Comparison of ENCODE assay signal across 13 cellular contexts in genomic region chr17:39094607-39095308, GRCh38. TPM values are rescaled to one million over a fixed set of nuclear protein-coding genes. Genes with fewer than 3 reads are reported as not detected.
A peak's percentile ranks its signal among the peaks of the same experiment; 100 is the strongest.
DNase-seq lines count a peak whose midpoint lies in the region; ATAC-seq and TF ChIP-seq lines count a peak whose summit lies in the region.
"Had no signal": no experiment of that assay in that cellular context is flagged by ENCODE, and none has a peak within 500 bp of the region (broad histone marks: within the 10 kb centered on the region; RNA-seq: fewer than 3 reads in every experiment).

No MANE protein-coding gene starts in this region.

- H3K27ac ChIP-seq in heart left ventricle (peak overlapping the region in 10 of 12 donors; percentile 19 to 92 (median 66)), right atrium auricular region (peak overlapping the region; percentile 48 to 66), upper lobe of left lung (peak overlapping the region in 3 of 4 donors; percentile 8 to 49 (median 44))
- H3K27ac ChIP-seq: epithelial cell of prostate had no signal

- H3K9me3 Mint-ChIP-seq in activated CD8-positive, alpha-beta memory T cell treated with anti-CD3 and anti-CD28 coated beads, Interleukin-2, amount 10 ng/mL, durations not matched to agents 7 days and 5 days (ENCODE audit: low read depth): no peaks in the 10 kb centered on the region
- no peaks in the 10 kb centered on the region for H3K9me3 Mint-ChIP-seq in mesothelial cell of epicardium

- H3K36me3 ChIP-seq in heart left ventricle (no peaks in the 10 kb centered on the region), right atrium auricular region (no peaks in the 10 kb centered on the region), upper lobe of left lung (no peaks in the 10 kb centered on the region)
- H3K36me3 ChIP-seq: ascending aorta had no signal

- no peaks in the 10 kb centered on the region for H3K9me3 ChIP-seq in heart left ventricle
- no peaks in the 10 kb centered on the region for H3K9me3 ChIP-seq in right atrium auricular region
- H3K9me3 ChIP-seq in upper lobe of left lung: no peaks in the 10 kb centered on the region
- H3K9me3 ChIP-seq: ascending aorta had no signal

- DNase-seq in heart left ventricle: no peak
- DNase-seq in Right ventricle myocardium inferior (ENCODE audit: missing footprints): no peak
- DNase-seq in activated CD8-positive, alpha-beta memory T cell treated with anti-CD3 and anti-CD28 coated beads, Interleukin-2, amount 10 ng/mL, durations not matched to agents 7 days and 5 days: peak; percentile 89
- DNase-seq in right atrium auricular region (ENCODE audit: low spot score): no peak
- DNase-seq in upper lobe of left lung: no peak
- no peak for DNase-seq in mesothelial cell of epicardium (ENCODE audit: low spot score in 2 of 2, unreplicated experiment in 2 of 2)
- no peak for DNase-seq in NCI-H128 (lab: John Stamatoyannopoulos, UW; ENCODE audit: unreplicated experiment)
- DNase-seq: NCI-H510A, nucleus accumbens had no signal

- peaks cover 68% of the 10 kb centered on the region for H3K4me1 Mint-ChIP-seq in activated CD8-positive, alpha-beta memory T cell treated with anti-CD3 and anti-CD28 coated beads, Interleukin-2, amount 10 ng/mL, durations not matched to agents 7 days and 5 days
- H3K4me1 Mint-ChIP-seq in mesothelial cell of epicardium: peaks cover 38% of the 10 kb centered on the region

- TF ChIP-seq POLR2A in heart left ventricle (IDR thresholded peaks at IDR 0.05) (no peak), upper lobe of left lung (IDR thresholded peaks at IDR 0.05) (no peak)

- H3K4me3 ChIP-seq in heart left ventricle: no peak overlapping the region
- no peak overlapping the region for H3K4me3 ChIP-seq in right atrium auricular region
- no peak overlapping the region for H3K4me3 ChIP-seq in upper lobe of left lung
- H3K4me3 ChIP-seq: ascending aorta had no signal

- peak overlapping the region; percentile 95 for H3K27ac Mint-ChIP-seq in activated CD8-positive, alpha-beta memory T cell treated with anti-CD3 and anti-CD28 coated beads, Interleukin-2, amount 10 ng/mL, durations not matched to agents 7 days and 5 days
- H3K27ac Mint-ChIP-seq in mesothelial cell of epicardium: no peak overlapping the region

- H3K27me3 ChIP-seq in heart left ventricle (no peaks in the 10 kb centered on the region), right atrium auricular region (no peaks in the 10 kb centered on the region), upper lobe of left lung (no peaks in the 10 kb centered on the region)
- H3K27me3 ChIP-seq: ascending aorta had no signal

- CTCF ChIA-PET in activated CD8-positive, alpha-beta memory T cell treated with anti-CD3 and anti-CD28 coated beads, Interleukin-2, amount 10 ng/mL, durations not matched to agents 7 days and 5 days (lab: Charles Lee): interaction anchor here (1.0 to 3.7 kb wide), 7 partner anchors 14 to 139 kb away, joined by 3 to 28 read pairs (median 7); partner anchors contain the start of gene PLXDC1

- no peak for TF ChIP-seq EP300 in upper lobe of left lung (IDR thresholded peaks at IDR 0.05)

- ATAC-seq in heart left ventricle: peak in 3 of 4 donors; percentile 4 to 28 (median 6)
- ATAC-seq in Right ventricle myocardium inferior: no peak
- ATAC-seq in activated CD8-positive, alpha-beta memory T cell treated with anti-CD3 and anti-CD28 coated beads, Interleukin-2, amount 10 ng/mL, durations not matched to agents 7 days and 5 days: peak; percentile 55
- peak in 1 of 2 donors; percentile 28 for ATAC-seq in upper lobe of left lung (ENCODE audit: low FRiP score in 2 of 2)
- ATAC-seq in HG02973 (IDR thresholded peaks at IDR 0.05; ENCODE audit: unreplicated experiment): no peak
- ATAC-seq: HepG2 had no signal

- peaks cover 6% of the 10 kb centered on the region for H3K27me3 Mint-ChIP-seq in activated CD8-positive, alpha-beta memory T cell treated with anti-CD3 and anti-CD28 coated beads, Interleukin-2, amount 10 ng/mL, durations not matched to agents 7 days and 5 days
- peaks cover 11% of the 10 kb centered on the region for H3K27me3 Mint-ChIP-seq in mesothelial cell of epicardium (ENCODE audit: low read depth)

- H3K4me1 ChIP-seq in heart left ventricle: peaks cover 0 to 97% (median 43%) of the 10 kb centered on the region in 12 donors
- peaks cover 0 to 49% of the 10 kb centered on the region in 2 donors for H3K4me1 ChIP-seq in right atrium auricular region
- peaks cover 23 to 35% (median 33%) of the 10 kb centered on the region in 4 donors for H3K4me1 ChIP-seq in upper lobe of left lung

- WGBS in heart left ventricle, 4 donors: 50 to 63% (median 58%) methylated on average over 7 to 8 of the region's 8 CpGs
- 49 to 57% methylated on average over 8 of the region's 8 CpGs for WGBS in upper lobe of left lung, 2 donors

- intact Hi-C loops in heart left ventricle (cut with DNase I): loop anchor here in 3 of 10 donors (5.0 to 10.0 kb wide), 3 partner anchors 43 to 53 kb away; no protein-coding TSS in a partner anchor
- intact Hi-C loops in Right ventricle myocardium inferior (cut with DNase I): loop anchor here (5.0 kb wide), 1 partner anchor 53 kb away; no protein-coding TSS in a partner anchor

- H3K36me3 Mint-ChIP-seq in activated CD8-positive, alpha-beta memory T cell treated with anti-CD3 and anti-CD28 coated beads, Interleukin-2, amount 10 ng/mL, durations not matched to agents 7 days and 5 days: peaks cover 1% of the 10 kb centered on the region
- H3K36me3 Mint-ChIP-seq in mesothelial cell of epicardium: no peaks in the 10 kb centered on the region

- peak overlapping the region; percentile 56 for H3K4me3 Mint-ChIP-seq in activated CD8-positive, alpha-beta memory T cell treated with anti-CD3 and anti-CD28 coated beads, Interleukin-2, amount 10 ng/mL, durations not matched to agents 7 days and 5 days
- H3K4me3 Mint-ChIP-seq in mesothelial cell of epicardium: no peak overlapping the region

- TF ChIP-seq CTCF in heart left ventricle (IDR thresholded peaks at IDR 0.05) (no peak), right atrium auricular region (IDR thresholded peaks at IDR 0.05) (no peak), upper lobe of left lung (IDR thresholded peaks at IDR 0.05) (no peak), mesothelial cell of epicardium (IDR thresholded peaks at IDR 0.05; ENCODE audit: unreplicated experiment) (no peak)

RNA-seq across cellular contexts. Expression of gene PLXDC1, which starts 56.7 kb away (rescaled TPM):
- total RNA-seq in heart left ventricle: 10 to 100 TPM in 7 of 9 donors, 1 to 10 TPM in 2; 6.3 to 17.4 (median 13.8) TPM
- 10 to 100 TPM in 1 of 2 donors, 1 to 10 TPM in 1; 4.8 to 13.3 TPM for polyA plus RNA-seq in heart left ventricle
- total RNA-seq in Right ventricle myocardium inferior: 19.3 TPM
- total RNA-seq in activated CD8-positive, alpha-beta memory T cell treated with anti-CD3 and anti-CD28 coated beads, Interleukin-2, amount 10 ng/mL, durations not matched to agents 7 days and 5 days: 1 to 10 TPM; 1.2 to 9.0 TPM
- 1 to 10 TPM; 4.6 to 9.3 TPM for total RNA-seq in right atrium auricular region
- total RNA-seq in upper lobe of left lung: 10 to 100 TPM in 3 of 6 donors, 1 to 10 TPM in 3; 3.8 to 47.1 (median 10.5) TPM
- 15.4 to 18.6 TPM (median 17.0 TPM) in 3 replicates for total RNA-seq in mesothelial cell of epicardium
- total RNA-seq: HepG2 had no signal
- polyA plus RNA-seq: HepG2 had no signal

Comparison
In these comparisons a context has a peak if more than half of its experiments do, and no peak if none do; other contexts are left out.
1. ATAC-seq: peak in heart left ventricle (3 of 4) and activated CD8-positive, alpha-beta memory T cell treated with anti-CD3 and anti-CD28 coated beads, Interleukin-2, amount 10 ng/mL, durations not matched to agents 7 days and 5 days (single experiment); none in Right ventricle myocardium inferior (single experiment) and HG02973 (single experiment).
2. Peak in every context shown above with its lines, with median percentiles within 50 percentile points of each other: H3K27ac ChIP-seq.